22 cellular contexts compared by ENCODE assay signal in the genomic region with DNA sequence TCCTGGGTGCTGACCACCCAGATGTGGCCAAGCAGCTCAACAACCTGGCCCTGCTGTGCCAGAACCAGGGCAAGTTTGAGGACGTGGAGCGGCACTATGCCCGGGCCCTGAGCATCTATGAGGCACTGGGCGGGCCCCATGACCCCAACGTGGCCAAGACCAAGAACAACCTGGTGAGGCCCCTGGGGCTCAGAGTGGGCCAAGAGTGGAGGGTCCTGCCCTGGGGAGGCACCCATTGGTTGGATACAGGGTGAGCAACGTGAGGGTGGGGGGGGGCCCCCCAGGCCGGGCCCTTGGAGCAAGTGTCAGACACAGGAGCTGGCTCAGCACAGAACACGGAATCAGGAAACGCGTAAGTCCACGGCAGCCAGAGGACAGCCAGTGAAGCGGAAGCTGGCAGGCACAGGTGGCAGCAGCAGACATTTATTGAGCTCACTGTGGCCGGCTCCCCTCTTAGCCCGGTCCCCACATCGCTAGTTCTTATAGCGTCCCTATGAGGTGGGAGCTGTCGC. TPM values are rescaled to one million over a fixed set of nuclear protein-coding genes. Genes with fewer than 3 reads are reported as not detected.
DNase-seq lines count a peak whose midpoint lies in the region; ATAC-seq and TF ChIP-seq lines count a peak whose summit lies in the region.
"Had no signal": no experiment of that assay in that cellular context is flagged by ENCODE, and none has a peak within 500 bp of the region (broad histone marks: within the 10 kb centered on the region; RNA-seq: fewer than 3 reads in every experiment).

No MANE protein-coding gene starts in this region.

- peaks cover 21% of the 10 kb centered on the region for H3K27me3 ChIP-seq in BE2C

- TF ChIP-seq CTCF in 22Rv1 (IDR thresholded peaks at IDR 0.05) = no peak
- TF ChIP-seq CTCF in HEK293 (tag by site-specific recombination; IDR thresholded peaks at IDR 0.05) = no peak
- no peak for TF ChIP-seq CTCF in BE2C (IDR thresholded peaks at IDR 0.05; ENCODE audit: low read depth, low read length)

- DNase-seq in iPS-NIHi11 (ENCODE audit: low spot score) (peak; percentile 22), BE2C (no peak)
- DNase-seq: CD4-positive, alpha-beta T cell; GOT3; HCEC 1CT; NCI-H1092; NCI-H1417 treated with DMSO at 0.1 percent for 48 hours; NCI-H1694 treated with DMSO at 0.1 percent for 48 hours; NCI-H2081; NCI-H226; NCI-H510A; NCI-H69; SHP77 treated with DMSO at 0.1 percent for 48 hours; SW 1271 had no signal

- H3K9me3 ChIP-seq in HEK293 (ENCODE audit: control insufficient read depth, insufficient read depth, low read depth, low read length) (no peaks in the 10 kb centered on the region), BE2C (no peaks in the 10 kb centered on the region)
- H3K9me3 ChIP-seq: BLaER1 treated with 17β-estradiol and CSF1 and Interleukin-3, amounts not matched to agents 10 nM and 100 nM had no signal

- H3K36me3 ChIP-seq in HEK293 (ENCODE audit: control insufficient read depth in 2 of 2, insufficient read depth in 1 of 2, low read length in 2 of 2) (peaks cover 9 to 68% of the 10 kb centered on the region in 2 experiments), BE2C (peaks cover 5% of the 10 kb centered on the region; the same call in 1 of the 2 replicates)

- no peak overlapping the region for H3K4me3 ChIP-seq in HEK293 (ENCODE audit: low read depth, low read length)
- H3K4me3 ChIP-seq in BE2C (ENCODE audit: low read depth, low read length) = no peak overlapping the region
- H3K4me3 ChIP-seq: BLaER1 treated with 17β-estradiol and CSF1 and Interleukin-3, amounts not matched to agents 10 nM and 100 nM had no signal

- H3K4me1 ChIP-seq in HEK293 (ENCODE audit: control insufficient read depth, insufficient read depth, low read length) (no peaks in the 10 kb centered on the region), BE2C (no peaks in the 10 kb centered on the region)
- H3K4me1 ChIP-seq: BLaER1 treated with 17β-estradiol and CSF1 and Interleukin-3, amounts not matched to agents 10 nM and 100 nM had no signal

- CTCF ChIA-PET in HEK293 (lab: Yijun Ruan, JAX) = interaction anchor here (0.7 kb wide), 1 partner anchor 99 kb away, joined by 3 read pairs; no protein-coding TSS in a partner anchor

- H3K27ac ChIP-seq in 22Rv1 = 0 out of 2 replicates have a peak overlapping the region, but pooled peaks have one; percentile 10
- no peak overlapping the region for H3K27ac ChIP-seq in HEK293 (ENCODE audit: extremely low read depth, low read depth, low read length)
- H3K27ac ChIP-seq: BLaER1 treated with 17β-estradiol and CSF1 and Interleukin-3, amounts not matched to agents 10 nM and 100 nM had no signal

- POLR2A ChIA-PET in HEK293 (lab: Yijun Ruan, JAX) = interaction anchor here (0.9 kb wide), 1 partner anchor 53 kb away, joined by 4 read pairs; no protein-coding TSS in a partner anchor

- no peak for ATAC-seq in GM18498 (IDR thresholded peaks at IDR 0.05; ENCODE audit: unreplicated experiment)
- ATAC-seq in GM19397 (IDR thresholded peaks at IDR 0.05; ENCODE audit: unreplicated experiment) = no peak
- ATAC-seq: Panc1 had no signal

TF ChIP-seq in HEK293, 187 proteins besides CTCF, POLR2A, EP300 and RAD21:
- TF ChIP-seq ZNF248 (tag by site-specific recombination; IDR thresholded peaks at IDR 0.05) (no peak), GLIS2 (tag by site-specific recombination; IDR thresholded peaks at IDR 0.05) (0 out of 2 replicates have a peak, but pooled peaks have one; percentile 26), ZNF416 (tag by site-specific recombination; IDR thresholded peaks at IDR 0.05) (no peak)
TF ChIP-seq in HEK293: peak in this region for 1.

RNA-seq across cellular contexts. Expression of a gene that starts 8.9 kb away (rescaled TPM):
- not detected for polyA plus RNA-seq in BE2C (2012; ENCODE audit: insufficient read depth, insufficient read length, low read depth)
- polyA plus RNA-seq: AG04450, IgD-negative memory B cell had no signal

RNA-seq across cellular contexts. Expression of a gene that starts 20.9 kb away (rescaled TPM):
- 23.3 TPM for polyA plus RNA-seq in BE2C (2012; ENCODE audit: insufficient read depth, insufficient read length, low read depth)

RNA-seq across cellular contexts. Expression of a gene that starts 26.8 kb away (rescaled TPM):
- 1.0 TPM for polyA plus RNA-seq in BE2C (2012; ENCODE audit: insufficient read depth, insufficient read length, low read depth)
- polyA plus RNA-seq: AG04450, IgD-negative memory B cell had no signal

RNA-seq across cellular contexts. Expression of a gene that starts 55.4 kb away (rescaled TPM):
- 0.77 TPM for polyA plus RNA-seq in BE2C (2012; ENCODE audit: insufficient read depth, insufficient read length, low read depth)

RNA-seq across cellular contexts. Expression of a gene that starts 57.0 kb away (rescaled TPM):
- polyA plus RNA-seq in BE2C (2012; ENCODE audit: insufficient read depth, insufficient read length, low read depth) = 16.9 TPM
